In genomic region chr6:34248198-34248726, GRCh38 we compare ENCODE assay signal across 8 cellular contexts. TPM values are rescaled to one million over a fixed set of nuclear protein-coding genes. Genes with fewer than 3 reads are reported as not detected.
A peak's percentile ranks its signal among the peaks of the same experiment; 100 is the strongest.
DNase-seq lines count a peak whose midpoint lies in the region; ATAC-seq, FAIRE-seq and TF ChIP-seq lines count a peak whose summit lies in the region.

No MANE protein-coding gene starts in this region.

- H3K4me1 ChIP-seq in SK-N-SH (ENCODE audit: control insufficient read depth in 1 of 2, insufficient read depth in 2 of 2, low read depth in 1 of 2, low read length in 1 of 2), result peaks cover 22 to 28% of the 10 kb centered on the region in 2 experiments; a peak in 3 of 4 replicates
- peaks cover 54% of the 10 kb centered on the region for H3K4me1 ChIP-seq in mammary epithelial cell (ENCODE audit: insufficient read depth, low read length)

- FAIRE-seq in GM12891 (lab: Jason Lieb, UNC) (no peak), RCC 7860 (lab: Jason Lieb, UNC) (no peak)

- no peak; the same call in 1 of the 2 replicates for TF ChIP-seq POLR2A in GM12891 (IDR thresholded peaks at IDR 0.05; ENCODE audit: low read depth, low read length)

- TF ChIP-seq RAD21 in SK-N-SH (IDR thresholded peaks at IDR 0.05; ENCODE audit: low read length), result no peak

- H3K79me2 ChIP-seq in SK-N-SH (ENCODE audit: insufficient read depth) (peaks cover 28% of the 10 kb centered on the region), mammary epithelial cell (ENCODE audit: insufficient read depth, low read length) (peaks cover 11% of the 10 kb centered on the region)

- H4K20me1 ChIP-seq in SK-N-SH (ENCODE audit: insufficient read depth) (no peaks in the 10 kb centered on the region), mammary epithelial cell (ENCODE audit: insufficient read depth, low read length) (no peaks in the 10 kb centered on the region)

- peak overlapping the region; percentile 66 for H2AFZ ChIP-seq in SK-N-SH (ENCODE audit: low read depth)
- H2AFZ ChIP-seq in mammary epithelial cell (ENCODE audit: low read depth, low read length), result peak overlapping the region; percentile 71

- BruUV-seq in mammary epithelial cell (replicated peaks; lab: Mats Ljungman, UMichigan), result TSS peak; percentile 70

- intact Hi-C loops in mammary epithelial cell (cut with micrococcal nuclease), result no loop called here

- ATAC-seq in HG02970 (IDR thresholded peaks at IDR 0.05; ENCODE audit: low FRiP score, unreplicated experiment), result peak; percentile 17

- peak overlapping the region; percentile 92 for H3K4me2 ChIP-seq in SK-N-SH
- H3K4me2 ChIP-seq in mammary epithelial cell (ENCODE audit: insufficient read depth, low read depth, low read length), result peak overlapping the region; percentile 96

- no peaks in the 10 kb centered on the region for H3K9me2 ChIP-seq in SK-N-SH

- H3F3A ChIP-seq in SK-N-SH (replicated peaks; ENCODE audit: insufficient read depth), result peaks cover 22% of the 10 kb centered on the region

- peak overlapping the region; percentile 80 for H3K9ac ChIP-seq in SK-N-SH
- H3K9ac ChIP-seq in mammary epithelial cell (ENCODE audit: insufficient read depth, low read length), result peak overlapping the region; percentile 84

- dilution Hi-C loops in mammary epithelial cell (cut with HindIII; ENCODE audit: low sequenced_read_pairs), result no loop called here

- TF ChIP-seq EP300 in SK-N-SH (IDR thresholded peaks at IDR 0.05; ENCODE audit: borderline replicate concordance in 1 of 2, low read depth in 1 of 2, low read length in 1 of 2), result no peak

- TF ChIP-seq CTCF in 22Rv1 (IDR thresholded peaks at IDR 0.05) (no peak), SK-N-SH (IDR thresholded peaks at IDR 0.05) (no peak), mammary epithelial cell (conservative IDR thresholded peaks at IDR 0.05 in 1 of 2, IDR thresholded peaks at IDR 0.05 in 1 of 2; ENCODE audit: extremely low read depth in 1 of 2, insufficient read depth in 1 of 2, low read depth in 1 of 2, low read length in 2 of 2) (no peak)

- no peaks in the 10 kb centered on the region for H3K36me3 ChIP-seq in SK-N-SH (replicated peaks in 1 of 2; ENCODE audit: control insufficient read depth in 1 of 2, insufficient read depth in 2 of 2, low read length in 1 of 2)
- H3K36me3 ChIP-seq in mammary epithelial cell (ENCODE audit: insufficient read depth, low read length), result peaks cover 2% of the 10 kb centered on the region

- in situ Hi-C loops in mammary epithelial cell (cut with MboI; ENCODE audit: low sequenced_read_pairs in 2 of 2), result no loop called here

- H3K4me3 ChIP-seq in SK-N-SH (ENCODE audit: low read depth in 2 of 2, low read length in 1 of 2) (peak overlapping the region; percentile 72 to 89), mammary epithelial cell (replicated peaks in 1 of 3; ENCODE audit: insufficient read depth in 1 of 3, low read depth in 2 of 3, low read length in 3 of 3) (peak overlapping the region; percentile 83 to 95 (median 84))

- H3K27me3 ChIP-seq in SK-N-SH (ENCODE audit: insufficient read depth) (no peaks in the 10 kb centered on the region), mammary epithelial cell (ENCODE audit: insufficient read depth, low read length) (no peaks in the 10 kb centered on the region)

- no peak for DNase-seq in GM12891 (ENCODE audit: insufficient read length, low spot score)
- DNase-seq in SK-N-SH, result peak; percentile 65
- peak; percentile 21 for DNase-seq in mammary epithelial cell
- DNase-seq in islet precursor cell, result peak; percentile 84
- DNase-seq in stimulated activated CD4-positive, alpha-beta T cell treated with anti-CD3 and anti-CD28 coated beads, Interleukin-2, amount 100 ng/mL, for 24 hours, result peak; percentile 55 to 58
- no peak for DNase-seq in RCC 7860 (ENCODE audit: low spot score)

- H3K9me3 ChIP-seq in SK-N-SH (no peaks in the 10 kb centered on the region), mammary epithelial cell (replicated peaks; ENCODE audit: insufficient read depth, low read length) (no peaks in the 10 kb centered on the region)

- POLR2A ChIA-PET in SK-N-SH (lab: Yijun Ruan, JAX), result interaction anchor here (1.1 to 2.3 kb wide), 3 partner anchors 11 to 166 kb away, joined by 3 to 9 read pairs (median 6); partner anchors contain the start of gene HMGA1

- WGBS in SK-N-SH (ENCODE audit: low lambda C conversion rate), result 27% methylated on average over 6 of the region's 17 CpGs
- 21% methylated on average over 13 of the region's 17 CpGs for WGBS in mammary epithelial cell (ENCODE audit: low coverage, missing lambda C conversion rate)

- CTCF ChIA-PET in SK-N-SH (lab: Yijun Ruan, JAX) (interaction anchor here (0.7 to 5.6 kb wide), 22 partner anchors 8 to 361 kb away, joined by 3 to 56 read pairs (median 5); partner anchors contain the start of genes NUDT3 and RPS10), mammary epithelial cell (lab: Charles Lee; ENCODE audit: low non-redundant PET) (no interaction called here)

- H3K27ac ChIP-seq in 22Rv1, result peak overlapping the region; percentile 88
- peak overlapping the region; percentile 76 to 97 for H3K27ac ChIP-seq in SK-N-SH (ENCODE audit: low read depth in 2 of 2, low read length in 1 of 2)
- peak overlapping the region; percentile 48 for H3K27ac ChIP-seq in mammary epithelial cell (ENCODE audit: insufficient read depth, low read depth, low read length)

TF ChIP-seq in GM12891, 5 proteins besides CTCF, POLR2A, EP300 and RAD21:
- no peak for TF ChIP-seq POLR2AphosphoS5 (IDR thresholded peaks at IDR 0.05; ENCODE audit: low read depth, low read length)
- peak; percentile 43; the same call in 1 of the 2 replicates for TF ChIP-seq POU2F2 (IDR thresholded peaks at IDR 0.05; ENCODE audit: low read depth, low read length)

TF ChIP-seq in SK-N-SH, 30 proteins besides CTCF, POLR2A, EP300 and RAD21:
- TF ChIP-seq ELF1 (IDR thresholded peaks at IDR 0.05) (no peak), FOXJ3 (CRISPR knock-in tag; IDR thresholded peaks at IDR 0.05) (no peak), POLR2AphosphoS5 (IDR thresholded peaks at IDR 0.05; ENCODE audit: low read depth, low read length) (no peak), TAF1 (IDR thresholded peaks at IDR 0.05; ENCODE audit: borderline replicate concordance, low read depth, low read length) (no peak), TCF12 (IDR thresholded peaks at IDR 0.05) (no peak), EZH2phosphoT487 (IDR thresholded peaks at IDR 0.05; ENCODE audit: borderline replicate concordance, low read depth) (no peak), NRF1 (IDR thresholded peaks at IDR 0.05; ENCODE audit: low read depth, low read length) (no peak), FOSL2 (IDR thresholded peaks at IDR 0.05; ENCODE audit: borderline replicate concordance, low read depth) (no peak), NFIC (IDR thresholded peaks at IDR 0.05; ENCODE audit: borderline replicate concordance) (no peak), FOXM1 (IDR thresholded peaks at IDR 0.05; ENCODE audit: low read depth) (no peak), SIN3A (IDR thresholded peaks at IDR 0.05; ENCODE audit: borderline replicate concordance, low read depth, low read length) (no peak), RFX5 (IDR thresholded peaks at IDR 0.05; ENCODE audit: low read length) (no peak), MXI1 (IDR thresholded peaks at IDR 0.05; ENCODE audit: low read depth, low read length) (no peak), SMC3 (IDR thresholded peaks at IDR 0.05; ENCODE audit: low read depth, low read length) (no peak), RCOR1 (IDR thresholded peaks at IDR 0.05; ENCODE audit: low read length) (no peak), RXRA (IDR thresholded peaks at IDR 0.05; ENCODE audit: borderline replicate concordance, low read depth) (no peak)
- TF ChIP-seq, protein P1, sequence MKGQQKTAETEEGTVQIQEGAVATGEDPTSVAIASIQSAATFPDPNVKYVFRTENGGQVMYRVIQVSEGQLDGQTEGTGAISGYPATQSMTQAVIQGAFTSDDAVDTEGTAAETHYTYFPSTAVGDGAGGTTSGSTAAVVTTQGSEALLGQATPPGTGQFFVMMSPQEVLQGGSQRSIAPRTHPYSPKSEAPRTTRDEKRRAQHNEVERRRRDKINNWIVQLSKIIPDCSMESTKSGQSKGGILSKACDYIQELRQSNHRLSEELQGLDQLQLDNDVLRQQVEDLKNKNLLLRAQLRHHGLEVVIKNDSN (IDR thresholded peaks at IDR 0.05; ENCODE audit: borderline replicate concordance, low read depth), result no peak
- TF ChIP-seq, protein P2, sequence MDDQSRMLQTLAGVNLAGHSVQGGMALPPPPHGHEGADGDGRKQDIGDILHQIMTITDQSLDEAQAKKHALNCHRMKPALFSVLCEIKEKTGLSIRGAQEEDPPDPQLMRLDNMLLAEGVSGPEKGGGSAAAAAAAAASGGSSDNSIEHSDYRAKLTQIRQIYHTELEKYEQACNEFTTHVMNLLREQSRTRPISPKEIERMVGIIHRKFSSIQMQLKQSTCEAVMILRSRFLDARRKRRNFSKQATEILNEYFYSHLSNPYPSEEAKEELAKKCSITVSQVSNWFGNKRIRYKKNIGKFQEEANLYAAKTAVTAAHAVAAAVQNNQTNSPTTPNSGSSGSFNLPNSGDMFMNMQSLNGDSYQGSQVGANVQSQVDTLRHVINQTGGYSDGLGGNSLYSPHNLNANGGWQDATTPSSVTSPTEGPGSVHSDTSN (IDR thresholded peaks at IDR 0.05), result no peak

RNA-seq across cellular contexts. Expression of gene SMIM29, which starts 0.5 kb away (rescaled TPM):
- 14.2 TPM for polyA plus RNA-seq in GM12891 (2012; ENCODE audit: low read depth, missing spikeins)
- polyA plus RNA-seq in SK-N-SH (2012; rRNA removed), result 50.2 and 52.2 TPM in 2 replicates
- polyA plus RNA-seq in SK-N-SH (2012; cell fraction: cytosol; rRNA removed), result 20.6 and 31.3 TPM in 2 replicates
- polyA plus RNA-seq in SK-N-SH (2012; cell fraction: nucleus; rRNA removed), result 41.8 and 68.7 TPM in 2 replicates
- total RNA-seq in mammary epithelial cell, result 10 to 100 TPM; 20.3 to 40.6 TPM
- 48.6 TPM for polyA plus RNA-seq in mammary epithelial cell
- polyA minus RNA-seq in mammary epithelial cell, result 29.8 TPM

RNA-seq across cellular contexts. Expression of gene HMGA1, which starts 11.6 kb away (rescaled TPM):
- polyA plus RNA-seq in GM12891 (2012; ENCODE audit: low read depth, missing spikeins), result 367 TPM
- polyA plus RNA-seq in SK-N-SH (2012; rRNA removed) (185 and 433 TPM in 2 replicates), mammary epithelial cell (151 TPM)
- polyA plus RNA-seq in SK-N-SH (2012; cell fraction: cytosol; rRNA removed), result 168 and 262 TPM in 2 replicates
- polyA plus RNA-seq in SK-N-SH (2012; cell fraction: nucleus; rRNA removed), result 132 and 146 TPM in 2 replicates
- total RNA-seq in mammary epithelial cell, result 100 to 1,000 TPM in 1 of 2 donors, 10 to 100 TPM in 1; 21.2 to 314 TPM
- polyA minus RNA-seq in mammary epithelial cell, result 338 TPM

Comparison
In these comparisons a context has a peak if more than half of its experiments do, and no peak if none do; other contexts are left out.
1. DNase-seq: peak in SK-N-SH (single experiment), mammary epithelial cell (single experiment), islet precursor cell (single experiment) and stimulated activated CD4-positive, alpha-beta T cell treated with anti-CD3 and anti-CD28 coated beads, Interleukin-2, amount 100 ng/mL, for 24 hours (2 of 2); none in GM12891 (single experiment) and RCC 7860 (single experiment).
2. Peak in every context shown above with its lines, with median percentiles within 50 percentile points of each other: H3K27ac ChIP-seq.